ENCODE assay signal across 13 cellular contexts in the genomic region with DNA sequence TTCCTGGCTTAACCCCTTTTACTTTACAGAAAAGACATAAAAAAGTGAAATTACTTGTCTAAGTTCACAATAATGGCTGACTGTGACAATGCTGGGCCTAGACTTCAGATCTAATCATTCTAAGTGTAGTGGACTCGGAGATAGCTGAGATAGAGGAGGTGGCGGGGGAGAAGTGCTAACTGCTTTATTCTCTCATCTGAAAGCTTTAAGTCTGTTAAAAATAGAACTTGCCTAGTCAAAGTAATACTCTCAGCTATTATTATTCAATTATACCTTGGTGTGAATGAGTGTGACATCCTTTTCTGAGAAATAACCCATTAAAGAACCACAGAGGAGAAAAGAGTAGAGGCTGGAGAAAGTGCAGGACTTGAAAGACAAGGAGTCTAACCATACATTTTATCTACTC.
DNase-seq lines count a peak whose midpoint lies in the region; ATAC-seq, FAIRE-seq and TF ChIP-seq lines count a peak whose summit lies in the region.
"Had no signal": no experiment of that assay in that cellular context is flagged by ENCODE, and none has a peak within 500 bp of the region (broad histone marks: within the 10 kb centered on the region; RNA-seq: fewer than 3 reads in every experiment).

No MANE protein-coding gene starts in this region.

- no peak overlapping the region for H3K27ac ChIP-seq in foreskin keratinocyte
- H3K27ac ChIP-seq: HL-60 had no signal

- TF ChIP-seq POLR2A in GM12892 (IDR thresholded peaks at IDR 0.05; ENCODE audit: low read depth, low read length): no peak

- H3K27me3 ChIP-seq in foreskin keratinocyte: no peaks in the 10 kb centered on the region

- no peaks in the 10 kb centered on the region for H3K27me3 Mint-ChIP-seq in activated T-helper 17 cell treated with anti-CD3 and anti-CD28 coated beads, Interleukin-2, amount 50 U/mL, for 72 hours

- peaks cover 20% of the 10 kb centered on the region for H3K4me1 Mint-ChIP-seq in activated T-helper 17 cell treated with anti-CD3 and anti-CD28 coated beads, Interleukin-2, amount 50 U/mL, for 72 hours

- H3K36me3 Mint-ChIP-seq in activated T-helper 17 cell treated with anti-CD3 and anti-CD28 coated beads, Interleukin-2, amount 50 U/mL, for 72 hours (ENCODE audit: low read depth): no peaks in the 10 kb centered on the region
- H3K36me3 Mint-ChIP-seq: CD14-positive monocyte had no signal

- H3K4me1 ChIP-seq in foreskin keratinocyte: no peaks in the 10 kb centered on the region

- DNase-seq in GM12892 (ENCODE audit: insufficient read length) (peak; percentile 19), DMS153 treated with DMSO at 0.1 percent for 48 hours (lab: John Stamatoyannopoulos, UW; ENCODE audit: unreplicated experiment) (no peak), foreskin keratinocyte (no peak), amniotic stem cell (lab: John Stamatoyannopoulos, UW) (no peak)
- DNase-seq: left ventricle myocardium superior; stimulated activated CD4-positive, alpha-beta T cell treated with anti-CD3 and anti-CD28 coated beads, Interleukin-12 subunit alpha, Interleukin-12 subunit beta, amount 100 ng/mL, for 4 hours had no signal

- peak; percentile 80 for FAIRE-seq in GM12892 (lab: Jason Lieb, UNC)

- H3K27ac Mint-ChIP-seq in activated T-helper 17 cell treated with anti-CD3 and anti-CD28 coated beads, Interleukin-2, amount 50 U/mL, for 72 hours: peak overlapping the region; percentile 67
- H3K27ac Mint-ChIP-seq: brain, CD14-positive monocyte had no signal

- no peak for TF ChIP-seq CTCF in foreskin keratinocyte (conservative IDR thresholded peaks at IDR 0.05)

- H3K9me3 Mint-ChIP-seq in activated T-helper 17 cell treated with anti-CD3 and anti-CD28 coated beads, Interleukin-2, amount 50 U/mL, for 72 hours: peaks cover 8% of the 10 kb centered on the region

- ATAC-seq in GM19023 (IDR thresholded peaks at IDR 0.05; ENCODE audit: unreplicated experiment): peak; percentile 43
- ATAC-seq in HG02870 (IDR thresholded peaks at IDR 0.05; ENCODE audit: unreplicated experiment): peak; percentile 59
- ATAC-seq in activated T-helper 17 cell treated with anti-CD3 and anti-CD28 coated beads, Interleukin-2, amount 50 U/mL, for 72 hours (replicated peaks): peak; percentile 55
- no peak for ATAC-seq in foreskin keratinocyte
- no peak for ATAC-seq in GM21367 (IDR thresholded peaks at IDR 0.05; ENCODE audit: unreplicated experiment)
- ATAC-seq: left ventricle myocardium superior had no signal

- peak overlapping the region; percentile 55 for H3K4me3 Mint-ChIP-seq in activated T-helper 17 cell treated with anti-CD3 and anti-CD28 coated beads, Interleukin-2, amount 50 U/mL, for 72 hours
- H3K4me3 Mint-ChIP-seq: brain, CD14-positive monocyte had no signal

Comparison
In these comparisons a context has a peak if more than half of its experiments do, and no peak if none do; other contexts are left out.
1. ATAC-seq: peak in GM19023 (single experiment), HG02870 (single experiment) and activated T-helper 17 cell treated with anti-CD3 and anti-CD28 coated beads, Interleukin-2, amount 50 U/mL, for 72 hours (single experiment); none in foreskin keratinocyte (single experiment) and GM21367 (single experiment).